11 cellular contexts compared by ENCODE assay signal in the genomic region with DNA sequence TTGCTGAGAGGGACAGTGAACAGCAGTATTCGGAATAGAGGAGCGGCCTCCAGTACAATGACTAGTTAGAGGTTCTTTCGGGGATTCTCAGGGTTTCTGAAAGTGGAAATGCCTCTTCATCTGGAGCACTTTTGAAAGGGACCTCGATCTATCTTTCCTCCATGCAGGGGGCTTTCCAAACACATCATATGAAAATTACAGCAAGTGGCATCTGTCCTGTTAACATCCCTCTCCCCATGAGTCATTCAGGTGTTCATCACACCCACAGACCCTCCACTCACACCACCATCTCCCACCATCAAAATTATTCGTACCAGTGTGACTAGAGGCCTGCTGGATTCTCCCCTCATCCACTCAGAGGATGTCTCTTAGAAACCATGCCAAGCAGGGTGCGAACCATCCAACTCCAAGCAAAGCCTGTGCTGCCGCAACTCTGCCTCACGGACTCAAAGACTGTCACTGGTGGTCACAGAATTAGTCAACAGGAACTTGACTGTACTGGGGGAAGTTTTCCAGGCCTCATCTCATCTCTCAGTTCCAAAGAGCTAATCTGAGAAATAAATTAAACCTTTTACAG.
DNase-seq lines count a peak whose midpoint lies in the region; ATAC-seq and TF ChIP-seq lines count a peak whose summit lies in the region.
"Had no signal": no experiment of that assay in that cellular context is flagged by ENCODE, and none has a peak within 500 bp of the region (broad histone marks: within the 10 kb centered on the region; RNA-seq: fewer than 3 reads in every experiment).

No MANE protein-coding gene starts in this region.

- H3K4me3 ChIP-seq in GM06990 (replicated peaks; ENCODE audit: low read depth, low read length) (peak overlapping the region; percentile 35), transverse colon (no peak overlapping the region)
- H3K4me3 ChIP-seq: lung, vagina had no signal

- H3K9me3 ChIP-seq in transverse colon = no peaks in the 10 kb centered on the region
- H3K9me3 ChIP-seq: vagina had no signal

- H3K36me3 ChIP-seq in GM06990 (ENCODE audit: control insufficient read depth, insufficient read depth, low read length) = no peaks in the 10 kb centered on the region; the same call in 1 of the 2 replicates
- no peaks in the 10 kb centered on the region for H3K36me3 ChIP-seq in transverse colon
- H3K36me3 ChIP-seq: vagina had no signal

- in situ Hi-C loops in transverse colon (cut with MboI; ENCODE audit: low pct_ligation_motif_present in 1 of 4, low pct_unique_long_range_greater_than_20kb in 1 of 4, low sequenced_read_pairs in 3 of 4) = loop anchor here in 1 of 4 donors (25.0 kb wide), 1 partner anchor 509 kb away; no protein-coding TSS in a partner anchor

- no peak overlapping the region for H3K27ac ChIP-seq in transverse colon
- H3K27ac ChIP-seq: vagina had no signal

- 77 to 96% methylated on average over 3 to 8 of the region's 8 CpGs for WGBS in transverse colon (ENCODE audit: low coverage in 1 of 2), 2 donors

- intact Hi-C loops in transverse colon (cut with DNase I; ENCODE audit: low total_unique reads) = no loop called here

- no peaks in the 10 kb centered on the region for H3K4me1 ChIP-seq in transverse colon
- H3K4me1 ChIP-seq: vagina had no signal

- TF ChIP-seq CTCF in GM06990 (IDR thresholded peaks at IDR 0.05; ENCODE audit: insufficient read depth, low read length, poor library complexity, severe bottlenecking) (no peak), GM20000 (IDR thresholded peaks at IDR 0.05; ENCODE audit: extremely low read depth, missing control alignments) (no peak), transverse colon (IDR thresholded peaks at IDR 0.05) (no peak)

- H3K27me3 ChIP-seq in GM06990 (replicated peaks; ENCODE audit: control insufficient read depth, insufficient read depth, low read length) (no peaks in the 10 kb centered on the region), transverse colon (no peaks in the 10 kb centered on the region)
- H3K27me3 ChIP-seq: vagina had no signal

- no peak for TF ChIP-seq EP300 in transverse colon (IDR thresholded peaks at IDR 0.05; ENCODE audit: low read depth)

- DNase-seq in GM06990 (ENCODE audit: extremely low read depth, insufficient read length) (peak; percentile 79), GM20000 (ENCODE audit: low spot score) (peak; percentile 59), NCI-H345 (lab: John Stamatoyannopoulos, UW) (no peak), NCI-H1092 treated with DMSO at 0.1 percent for 48 hours (lab: John Stamatoyannopoulos, UW) (no peak), transverse colon (no peak)
- DNase-seq in activated naive CD4-positive, alpha-beta T cell treated with anti-CD3 and anti-CD28 coated beads, Interleukin-2, amount 50 U/mL, for 16 hours = peak; percentile 74
- DNase-seq in NK-92 treated with Interleukin-12 subunit alpha and Interleukin-12 subunit beta, amount 100 ng/mL, for 24 hours (lab: John Stamatoyannopoulos, UW) = no peak
- DNase-seq: NCI-H187 had no signal

- peak; percentile 88 for ATAC-seq in HG03439 (IDR thresholded peaks at IDR 0.05; ENCODE audit: unreplicated experiment)

- TF ChIP-seq POLR2A in transverse colon (IDR thresholded peaks at IDR 0.05) = no peak

Comparison
In these comparisons a context has a peak if more than half of its experiments do, and no peak if none do; other contexts are left out.
1. DNase-seq: peak in GM06990 (single experiment), GM20000 (single experiment) and activated naive CD4-positive, alpha-beta T cell treated with anti-CD3 and anti-CD28 coated beads, Interleukin-2, amount 50 U/mL, for 16 hours (single experiment); none in NK-92 treated with Interleukin-12 subunit alpha and Interleukin-12 subunit beta, amount 100 ng/mL, for 24 hours (single experiment), NCI-H345 (single experiment), NCI-H1092 treated with DMSO at 0.1 percent for 48 hours (single experiment) and transverse colon (single experiment).